ENCODE assay signal across 9 cellular contexts in the genomic region with DNA sequence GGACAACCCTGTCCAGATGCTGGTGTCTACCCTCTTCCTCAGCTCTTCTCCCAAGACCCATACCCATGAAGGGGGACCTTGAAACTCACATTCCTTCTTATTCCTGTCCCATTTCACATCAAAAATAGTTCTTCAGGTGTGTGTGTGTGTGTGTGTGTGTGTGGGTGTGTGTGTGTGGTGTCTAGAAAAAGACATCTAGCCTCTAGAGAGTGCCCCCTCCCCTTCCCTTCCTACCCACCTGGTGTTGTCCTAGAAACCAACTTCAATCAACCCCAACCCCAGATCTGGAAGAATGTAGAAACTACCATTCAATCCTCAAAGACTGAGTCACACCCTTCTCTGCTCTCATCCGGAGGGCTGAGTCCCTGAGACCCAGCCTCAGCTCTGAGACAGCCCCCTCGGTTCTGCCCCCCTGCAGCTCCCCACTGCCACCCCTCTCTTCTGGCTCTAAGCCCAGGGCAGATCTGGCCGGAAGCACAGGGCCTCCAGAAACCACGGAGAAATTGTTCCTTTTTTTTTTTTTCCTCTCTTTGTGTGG. TPM values are rescaled to one million over a fixed set of nuclear protein-coding genes. Genes with fewer than 3 reads are reported as not detected.
DNase-seq lines count a peak whose midpoint lies in the region; ATAC-seq and TF ChIP-seq lines count a peak whose summit lies in the region.
"Had no signal": no experiment of that assay in that cellular context is flagged by ENCODE, and none has a peak within 500 bp of the region (broad histone marks: within the 10 kb centered on the region; RNA-seq: fewer than 3 reads in every experiment).

No MANE protein-coding gene starts in this region.

- peak overlapping the region; percentile 76 for H3K27ac ChIP-seq in CD8-positive, alpha-beta memory T cell (ENCODE audit: low read depth, low read length)
- peak overlapping the region in 2 of 4 donors; percentile 25 to 42 for H3K27ac ChIP-seq in sigmoid colon
- H3K27ac ChIP-seq: right lobe of liver had no signal

- H3K9me3 ChIP-seq in CD8-positive, alpha-beta memory T cell (ENCODE audit: low read length), result no peaks in the 10 kb centered on the region
- H3K9me3 ChIP-seq in sigmoid colon, result no peaks in the 10 kb centered on the region
- H3K9me3 ChIP-seq: right lobe of liver had no signal

- peaks cover 57% of the 10 kb centered on the region for H3K4me1 ChIP-seq in CD8-positive, alpha-beta memory T cell (ENCODE audit: insufficient read depth, low read length)
- peaks cover 0 to 16% (median 13%) of the 10 kb centered on the region in 4 donors for H3K4me1 ChIP-seq in sigmoid colon

- H3K9me3 Mint-ChIP-seq in CD8-positive, alpha-beta memory T cell, result no peaks in the 10 kb centered on the region
- H3K9me3 Mint-ChIP-seq in activated B cell treated with CpG ODN at 0.5 μM for 24 hours, result no peaks in the 10 kb centered on the region

- H3K4me3 Mint-ChIP-seq in CD8-positive, alpha-beta memory T cell, result peak overlapping the region in 6 of 7 donors; percentile 45 to 86 (median 54)
- peak overlapping the region; percentile 88 for H3K4me3 Mint-ChIP-seq in activated B cell treated with CpG ODN at 0.5 μM for 24 hours

- TF ChIP-seq CTCF in activated B cell treated with CpG ODN at 0.5 μM for 24 hours (IDR thresholded peaks at IDR 0.05) (no peak), sigmoid colon (IDR thresholded peaks at IDR 0.05) (no peak)

- no peak for TF ChIP-seq POLR2A in sigmoid colon (IDR thresholded peaks at IDR 0.05)

- peaks cover 45 to 64% (median 52%) of the 10 kb centered on the region in 3 donors for H3K4me1 Mint-ChIP-seq in CD8-positive, alpha-beta memory T cell
- peaks cover 68% of the 10 kb centered on the region for H3K4me1 Mint-ChIP-seq in activated B cell treated with CpG ODN at 0.5 μM for 24 hours

- 3% methylated on average over 4 of the region's 4 CpGs for WGBS in sigmoid colon, 2 donors

- H3K27ac Mint-ChIP-seq in CD8-positive, alpha-beta memory T cell, result peak overlapping the region; percentile 45 to 92 (median 84)
- H3K27ac Mint-ChIP-seq in activated B cell treated with CpG ODN at 0.5 μM for 24 hours, result peak overlapping the region; percentile 94

- no peak for ATAC-seq in activated B cell treated with CpG ODN at 0.5 μM for 24 hours (ENCODE audit: low read depth)
- no peak for ATAC-seq in HG02798 (IDR thresholded peaks at IDR 0.05; ENCODE audit: poor library complexity, unreplicated experiment)

- H3K27me3 ChIP-seq in CD8-positive, alpha-beta memory T cell (ENCODE audit: insufficient read depth, low read length, poor library complexity, severe bottlenecking), result no peaks in the 10 kb centered on the region
- H3K27me3 ChIP-seq in sigmoid colon, result peaks cover 8 to 54% (median 39%) of the 10 kb centered on the region in 3 donors
- H3K27me3 ChIP-seq: right lobe of liver had no signal

- CTCF ChIA-PET in CD8-positive, alpha-beta memory T cell (lab: Charles Lee), result interaction anchor here (0.9 to 4.6 kb wide), 5 partner anchors 11 to 32 kb away, joined by 3 to 23 read pairs (median 9); a partner anchor contains a TSS
- CTCF ChIA-PET in activated B cell treated with CpG ODN at 0.5 μM for 24 hours (lab: Charles Lee), result interaction anchor here (5.6 to 8.6 kb wide), 2 partner anchors 11 to 31 kb away, joined by 50 to 113 read pairs; no protein-coding TSS in a partner anchor

- POLR2A ChIA-PET in CD8-positive, alpha-beta memory T cell (lab: Charles Lee), result interaction anchor here (2.5 kb wide), 1 partner anchor 22 kb away, joined by 7 read pairs; a partner anchor contains a TSS
- POLR2A ChIA-PET in activated B cell treated with CpG ODN at 0.5 μM for 24 hours (lab: Charles Lee), result interaction anchor here (0.7 to 12.2 kb wide), 6 partner anchors 17 to 1974 kb away, joined by 3 to 661 read pairs (median 6); a partner anchor contains a TSS

- H3K4me3 ChIP-seq in CD8-positive, alpha-beta memory T cell (ENCODE audit: low read length), result peak overlapping the region; percentile 12
- no peak overlapping the region for H3K4me3 ChIP-seq in sigmoid colon
- H3K4me3 ChIP-seq: right lobe of liver had no signal

- DNase-seq in CD8-positive, alpha-beta memory T cell, result peak in 2 of 5 donors; percentile 61 to 64
- DNase-seq in KG1 (lab: John Stamatoyannopoulos, UW) (peak; percentile 97), activated B cell treated with CpG ODN at 0.5 μM for 24 hours (no peak), kidney glomerular epithelial cell (lab: John Stamatoyannopoulos, UW) (peak; percentile 8), cortex of kidney (lab: John Stamatoyannopoulos, UW) (no peak), sigmoid colon (no peak), HuH-7.5 (ENCODE audit: low spot score) (no peak)
- DNase-seq: right lobe of liver had no signal

- intact Hi-C loops in activated B cell treated with CpG ODN at 0.5 μM for 24 hours (cut with micrococcal nuclease), result no loop called here
- intact Hi-C loops in sigmoid colon (cut with DNase I), result no loop called here

- H3K36me3 ChIP-seq in CD8-positive, alpha-beta memory T cell (ENCODE audit: insufficient read depth, low read length), result no peaks in the 10 kb centered on the region
- H3K36me3 ChIP-seq in sigmoid colon, result no peaks in the 10 kb centered on the region
- H3K36me3 ChIP-seq: right lobe of liver had no signal

- no peak for TF ChIP-seq EP300 in sigmoid colon (IDR thresholded peaks at IDR 0.05)

- peaks cover 0 to 8% (median 0%) of the 10 kb centered on the region in 3 donors for H3K36me3 Mint-ChIP-seq in CD8-positive, alpha-beta memory T cell
- peaks cover 66% of the 10 kb centered on the region for H3K36me3 Mint-ChIP-seq in activated B cell treated with CpG ODN at 0.5 μM for 24 hours (ENCODE audit: low read depth)

- H3K27me3 Mint-ChIP-seq in CD8-positive, alpha-beta memory T cell, result peaks cover 0 to 2% of the 10 kb centered on the region in 2 donors
- H3K27me3 Mint-ChIP-seq in activated B cell treated with CpG ODN at 0.5 μM for 24 hours, result no peaks in the 10 kb centered on the region

RNA-seq across cellular contexts. Expression of a gene that starts 3.5 kb away (rescaled TPM):
- 10 to 100 TPM; 93.8 to 97.6 TPM for total RNA-seq in CD8-positive, alpha-beta memory T cell
- polyA plus RNA-seq in CD8-positive, alpha-beta memory T cell, result 8.3 TPM
- 137 and 154 TPM in 2 replicates for total RNA-seq in activated B cell treated with CpG ODN at 0.5 μM for 24 hours
- total RNA-seq in sigmoid colon, result 1 to 10 TPM in 3 of 4 donors, under 1 TPM in 1; 0.71 to 3.3 (median 1.9) TPM
- 10 to 100 TPM in 1 of 3 donors, 1 to 10 TPM in 2; 3.7 to 48.7 (median 6.0) TPM for polyA plus RNA-seq in sigmoid colon

RNA-seq across cellular contexts. Expression of a gene that starts 22.5 kb away (rescaled TPM):
- 10 to 100 TPM; 85.8 to 91.3 TPM for total RNA-seq in CD8-positive, alpha-beta memory T cell
- 11.0 TPM for polyA plus RNA-seq in CD8-positive, alpha-beta memory T cell
- total RNA-seq in activated B cell treated with CpG ODN at 0.5 μM for 24 hours (91.2 and 105 TPM in 2 replicates), sigmoid colon (10 to 100 TPM in 3 of 4 donors, 1 to 10 TPM in 1; 5.6 to 25.2 (median 13.8) TPM)
- polyA plus RNA-seq in sigmoid colon, result 10 to 100 TPM in 1 of 3 donors, 1 to 10 TPM in 2; 6.2 to 36.5 (median 8.4) TPM

RNA-seq across cellular contexts. Expression of a gene that starts 25.0 kb away (rescaled TPM):
- under 1 TPM; 0.68 to 0.80 TPM for total RNA-seq in CD8-positive, alpha-beta memory T cell
- not detected for polyA plus RNA-seq in CD8-positive, alpha-beta memory T cell
- total RNA-seq in activated B cell treated with CpG ODN at 0.5 μM for 24 hours (0.44 TPM in 1 of 2 replicates, not detected in the other), sigmoid colon (1 to 10 TPM in 3 of 4 donors, under 1 TPM in 1; 0.83 to 6.8 (median 1.5) TPM)
- 10 to 100 TPM in 1 of 3 donors, 1 to 10 TPM in 1, under 1 TPM in 1; 0.60 to 10.6 (median 2.1) TPM for polyA plus RNA-seq in sigmoid colon

RNA-seq across cellular contexts. Expression of a gene that starts 49.9 kb away (rescaled TPM):
- total RNA-seq in CD8-positive, alpha-beta memory T cell, result 1 to 10 TPM; 5.8 to 6.3 TPM
- 2.7 TPM for polyA plus RNA-seq in CD8-positive, alpha-beta memory T cell
- total RNA-seq in activated B cell treated with CpG ODN at 0.5 μM for 24 hours, result 10.4 and 13.0 TPM in 2 replicates
- 10 to 100 TPM; 10.7 to 14.9 (median 12.4) TPM for total RNA-seq in sigmoid colon
- 1 to 10 TPM; 1.2 to 3.2 (median 2.1) TPM for polyA plus RNA-seq in sigmoid colon

Comparison
In these comparisons a context has a peak if more than half of its experiments do, and no peak if none do; other contexts are left out.
1. DNase-seq: peak in KG1 (single experiment) and kidney glomerular epithelial cell (single experiment); none in activated B cell treated with CpG ODN at 0.5 μM for 24 hours (single experiment), cortex of kidney (single experiment), sigmoid colon (single experiment) and HuH-7.5 (single experiment).
2. RNA of a gene that starts 3.5 kb away (total RNA-seq): 137 to 154 TPM in activated B cell treated with CpG ODN at 0.5 μM for 24 hours and 93.8 to 97.6 TPM in CD8-positive, alpha-beta memory T cell; 0.71 to 3.3 TPM in sigmoid colon; every median in the first group is over 10 times any median in the second.